21 cellular contexts compared by ENCODE assay signal in genomic region chr9:116469128-116469527, GRCh38.
DNase-seq lines count a peak whose midpoint lies in the region; ATAC-seq, FAIRE-seq and TF ChIP-seq lines count a peak whose summit lies in the region.
"Had no signal": no experiment of that assay in that cellular context is flagged by ENCODE, and none has a peak within 500 bp of the region (broad histone marks: within the 10 kb centered on the region; RNA-seq: fewer than 3 reads in every experiment).

No MANE protein-coding gene starts in this region.

- no peak overlapping the region for H2AFZ ChIP-seq in GM12878 (ENCODE audit: control insufficient read depth, low read depth, low read length)

- no peak overlapping the region for H3K4me2 ChIP-seq in GM12878 (ENCODE audit: control insufficient read depth, insufficient read depth)
- H3K4me2 ChIP-seq: A549 had no signal

- no peaks in the 10 kb centered on the region for H3K9me3 ChIP-seq in GM12878 (replicated peaks; ENCODE audit: control insufficient read depth, insufficient read depth, low read length)
- H3K9me3 ChIP-seq in esophagus muscularis mucosa = no peaks in the 10 kb centered on the region
- H3K9me3 ChIP-seq: A549 had no signal

- in situ Hi-C loops in GM12878 (cut with MboI) = no loop called here

- no peak for TF ChIP-seq EP300 in GM12878 (IDR thresholded peaks at IDR 0.05; ENCODE audit: borderline replicate concordance in 1 of 2, control insufficient read depth in 1 of 2, low read depth in 2 of 2, low read length in 2 of 2)
- no peak for TF ChIP-seq EP300 in esophagus muscularis mucosa (IDR thresholded peaks at IDR 0.05)

- H3K79me2 ChIP-seq in GM12878 (ENCODE audit: control insufficient read depth, insufficient read depth, low read length) = no peaks in the 10 kb centered on the region

- no peak for FAIRE-seq in GM12878 (lab: Jason Lieb, UNC)
- FAIRE-seq: A549, H54, HepG2 had no signal

- H3K9ac ChIP-seq in GM12878 (ENCODE audit: control insufficient read depth, insufficient read depth, low read length) = no peak overlapping the region

- peak overlapping the region; percentile 41 for H3K27ac Mint-ChIP-seq in osteocyte (ENCODE audit: unreplicated experiment)
- H3K27ac Mint-ChIP-seq in stimulated activated effector memory CD8-positive, alpha-beta T cell treated with anti-CD3 and anti-CD28 coated beads, Interleukin-12 subunit alpha, Interleukin-12 subunit beta, amount 100 ng/mL, for 72 hours = no peak overlapping the region
- H3K27ac Mint-ChIP-seq: CD4-positive, alpha-beta T cell; HFFc6; IgD-negative memory B cell had no signal

- H4K20me1 ChIP-seq in GM12878 (ENCODE audit: control insufficient read depth, insufficient read depth) = 0 out of 2 replicates have a peak, but pooled peaks cover 3% of the 10 kb centered on the region

- RAD21 ChIA-PET in GM12878 (lab: Charles Lee; ENCODE audit: unreplicated experiment) = no interaction called here

- 74% methylated on average over 4 of the region's 4 CpGs for WGBS in GM12878 (ENCODE audit: insufficient coverage, insufficient replicate concordance, low lambda C conversion rate, missing lambda C conversion rate)
- 76% methylated on average over 4 of the region's 4 CpGs for WGBS in esophagus muscularis mucosa

- peaks cover 52% of the 10 kb centered on the region for H3K4me1 Mint-ChIP-seq in osteocyte (ENCODE audit: unreplicated experiment)
- no peaks in the 10 kb centered on the region for H3K4me1 Mint-ChIP-seq in stimulated activated effector memory CD8-positive, alpha-beta T cell treated with anti-CD3 and anti-CD28 coated beads, Interleukin-12 subunit alpha, Interleukin-12 subunit beta, amount 100 ng/mL, for 72 hours
- H3K4me1 Mint-ChIP-seq: IgD-negative memory B cell had no signal

- H3K27ac ChIP-seq in GM12878 (ENCODE audit: control insufficient read depth, insufficient read depth) (no peak overlapping the region), esophagus muscularis mucosa (replicated peaks in 1 of 4) (no peak overlapping the region)
- H3K27ac ChIP-seq: A549, C4-2B had no signal

- H3K4me1 ChIP-seq in GM12878 (ENCODE audit: control insufficient read depth, insufficient read depth, low read length) (no peaks in the 10 kb centered on the region), esophagus muscularis mucosa (peaks cover 7 to 14% (median 9%) of the 10 kb centered on the region in 4 donors)

- no peaks in the 10 kb centered on the region for H3K9me3 Mint-ChIP-seq in osteocyte (ENCODE audit: unreplicated experiment)
- no peaks in the 10 kb centered on the region for H3K9me3 Mint-ChIP-seq in stimulated activated effector memory CD8-positive, alpha-beta T cell treated with anti-CD3 and anti-CD28 coated beads, Interleukin-12 subunit alpha, Interleukin-12 subunit beta, amount 100 ng/mL, for 72 hours
- H3K9me3 Mint-ChIP-seq: CD4-positive, alpha-beta T cell; HFFc6; IgD-negative memory B cell had no signal

- ATAC-seq in GM12878 (no peak), GM18861 (IDR thresholded peaks at IDR 0.05; ENCODE audit: unreplicated experiment) (no peak)
- no peak for ATAC-seq in stimulated activated effector memory CD8-positive, alpha-beta T cell treated with anti-CD3 and anti-CD28 coated beads, Interleukin-12 subunit alpha, Interleukin-12 subunit beta, amount 100 ng/mL, for 72 hours
- ATAC-seq: A549, HepG2 had no signal

- H3K27me3 ChIP-seq in GM12878 (replicated peaks in 1 of 2; ENCODE audit: control insufficient read depth in 2 of 2, insufficient read depth in 2 of 2, low read length in 1 of 2) = no peaks in the 10 kb centered on the region
- no peaks in the 10 kb centered on the region for H3K27me3 ChIP-seq in esophagus muscularis mucosa

- H3K4me3 Mint-ChIP-seq in osteocyte (ENCODE audit: unreplicated experiment) = no peak overlapping the region
- H3K4me3 Mint-ChIP-seq in stimulated activated effector memory CD8-positive, alpha-beta T cell treated with anti-CD3 and anti-CD28 coated beads, Interleukin-12 subunit alpha, Interleukin-12 subunit beta, amount 100 ng/mL, for 72 hours = no peak overlapping the region
- H3K4me3 Mint-ChIP-seq: CD4-positive, alpha-beta T cell; HFFc6; IgD-negative memory B cell had no signal

- no peak overlapping the region for H3K4me3 ChIP-seq in GM12878
- no peak overlapping the region for H3K4me3 ChIP-seq in esophagus muscularis mucosa
- H3K4me3 ChIP-seq: A549 had no signal

- SMC1A ChIA-PET in GM12878 (lab: Charles Lee; ENCODE audit: uncharacterized antibody, unreplicated experiment) = interaction anchor here (1.0 kb wide), 1 partner anchor 25 kb away, joined by 3 read pairs; no protein-coding TSS in a partner anchor

- CTCF ChIA-PET in GM12878 (lab: Yijun Ruan, JAX) = interaction anchor here (1.3 kb wide), 1 partner anchor 26 kb away, joined by 4 read pairs; no protein-coding TSS in a partner anchor

- POLR2A ChIA-PET in GM12878 (lab: Charles Lee) = no interaction called here

- TF ChIP-seq CTCF in GM12878 (IDR thresholded peaks at IDR 0.05 in 2 of 3, conservative IDR thresholded peaks at IDR 0.05 in 1 of 3; ENCODE audit: control insufficient read depth in 2 of 3, extremely low read depth in 1 of 3, insufficient read depth in 1 of 3, low read depth in 3 of 3, low read length in 3 of 3) = no peak
- no peak for TF ChIP-seq CTCF in esophagus muscularis mucosa (IDR thresholded peaks at IDR 0.05)
- no peak for TF ChIP-seq CTCF in osteocyte (IDR thresholded peaks at IDR 0.05)

- no peak for TF ChIP-seq RAD21 in GM12878 (IDR thresholded peaks at IDR 0.05; ENCODE audit: insufficient read depth, low read depth, low read length)

- no peaks in the 10 kb centered on the region for H3K36me3 ChIP-seq in GM12878 (ENCODE audit: control insufficient read depth in 2 of 2, insufficient read depth in 2 of 2, low read length in 1 of 2)
- no peaks in the 10 kb centered on the region for H3K36me3 ChIP-seq in esophagus muscularis mucosa

- intact Hi-C loops in GM12878 (cut with micrococcal nuclease; ENCODE audit: unreplicated experiment) (no loop called here), esophagus muscularis mucosa (cut with DNase I) (no loop called here)

- TF ChIP-seq POLR2A in GM12878 (IDR thresholded peaks at IDR 0.05; ENCODE audit: low read depth, low read length) (no peak), esophagus muscularis mucosa (IDR thresholded peaks at IDR 0.05; ENCODE audit: low read depth) (no peak)

- peak; percentile 84 for DNase-seq in OCI-M1 (lab: John Stamatoyannopoulos, UW)
- no peak for DNase-seq in GM12878 (ENCODE audit: low read depth, low spot score)
- peak; percentile 29 for DNase-seq in esophagus muscularis mucosa (ENCODE audit: extremely low spot score)
- no peak for DNase-seq in osteocyte (ENCODE audit: extremely low spot score, unreplicated experiment)
- DNase-seq in NCI-H2227 treated with DMSO at 0.1 percent for 48 hours (lab: John Stamatoyannopoulos, UW) = no peak
- no peak for DNase-seq in stimulated activated effector memory CD8-positive, alpha-beta T cell treated with anti-CD3 and anti-CD28 coated beads, Interleukin-12 subunit alpha, Interleukin-12 subunit beta, amount 100 ng/mL, for 72 hours (ENCODE audit: low spot score in 2 of 2)
- no peak for DNase-seq in HK-2 (ENCODE audit: unreplicated experiment)
- DNase-seq: AML-193; CD4-positive, alpha-beta T cell; DMS153; DMS79; GDM1; HCEC 1CT; HFFc6; KG1 had no signal

- no TSS peak for BruUV-seq in GM12878 (replicated peaks; lab: Mats Ljungman, UMichigan)

- H3K27me3 Mint-ChIP-seq in osteocyte (ENCODE audit: unreplicated experiment) = no peaks in the 10 kb centered on the region
- H3K27me3 Mint-ChIP-seq: CD4-positive, alpha-beta T cell; IgD-negative memory B cell had no signal

- H3K36me3 Mint-ChIP-seq in osteocyte (ENCODE audit: unreplicated experiment) = no peaks in the 10 kb centered on the region
- H3K36me3 Mint-ChIP-seq in stimulated activated effector memory CD8-positive, alpha-beta T cell treated with anti-CD3 and anti-CD28 coated beads, Interleukin-12 subunit alpha, Interleukin-12 subunit beta, amount 100 ng/mL, for 72 hours = no peaks in the 10 kb centered on the region
- H3K36me3 Mint-ChIP-seq: IgD-negative memory B cell had no signal

TF ChIP-seq in GM12878, 131 proteins besides CTCF, POLR2A, EP300 and RAD21:
- TF ChIP-seq ATF7 (IDR thresholded peaks at IDR 0.05; ENCODE audit: low read depth) (peak; percentile 69), TAF1 (IDR thresholded peaks at IDR 0.05; ENCODE audit: borderline replicate concordance, low read depth, low read length) (no peak)

Comparison
In these comparisons a context has a peak if more than half of its experiments do, and no peak if none do; other contexts are left out.
1. DNase-seq: peak in OCI-M1 (single experiment) and esophagus muscularis mucosa (single experiment); none in GM12878 (single experiment), osteocyte (single experiment), NCI-H2227 treated with DMSO at 0.1 percent for 48 hours (single experiment), stimulated activated effector memory CD8-positive, alpha-beta T cell treated with anti-CD3 and anti-CD28 coated beads, Interleukin-12 subunit alpha, Interleukin-12 subunit beta, amount 100 ng/mL, for 72 hours (0 of 2) and HK-2 (single experiment).